ENCODE assay signal across 9 cellular contexts in the genomic region with DNA sequence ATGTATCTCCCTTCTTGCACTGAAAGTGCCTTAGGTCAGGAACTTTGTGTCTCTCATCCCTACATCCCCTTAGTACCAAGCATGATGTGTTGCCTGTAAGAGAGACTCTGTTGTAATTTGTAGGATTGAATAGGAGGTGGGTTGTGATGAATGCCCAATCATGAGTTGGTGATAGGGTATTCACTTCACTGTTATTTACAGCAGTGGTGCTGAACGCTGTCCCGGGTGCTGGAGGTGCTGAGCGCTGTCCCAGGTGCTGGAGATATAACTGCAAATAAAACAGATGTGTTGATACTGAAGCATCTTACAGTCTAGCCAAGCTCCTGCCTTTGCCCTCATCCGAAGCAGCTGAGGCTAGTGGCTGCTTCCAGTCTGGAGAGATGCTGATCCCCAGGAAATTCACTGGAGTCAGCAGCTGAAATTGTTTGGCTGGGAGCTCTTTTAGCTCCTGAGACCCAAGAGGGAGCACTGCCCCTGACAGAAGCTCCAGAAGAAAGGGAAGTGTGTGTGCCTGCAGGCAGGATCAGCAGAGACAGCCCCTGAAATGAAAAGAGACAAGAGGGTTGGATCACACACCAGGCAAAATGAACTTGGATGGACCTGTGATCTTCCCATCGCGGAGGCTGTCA.
A peak's percentile ranks its signal among the peaks of the same experiment; 100 is the strongest.
DNase-seq lines count a peak whose midpoint lies in the region; ATAC-seq and TF ChIP-seq lines count a peak whose summit lies in the region.
"Had no signal": no experiment of that assay in that cellular context is flagged by ENCODE, and none has a peak within 500 bp of the region (broad histone marks: within the 10 kb centered on the region; RNA-seq: fewer than 3 reads in every experiment).

No MANE protein-coding gene starts in this region.

- H3K27ac Mint-ChIP-seq in natural killer cell = no peak overlapping the region

- no peak for TF ChIP-seq CTCF in psoas muscle (IDR thresholded peaks at IDR 0.05)
- no peak for TF ChIP-seq CTCF in natural killer cell (IDR thresholded peaks at IDR 0.05)

- H3K9me3 ChIP-seq in SK-N-MC (ENCODE audit: low read depth, low read length) (no peaks in the 10 kb centered on the region), psoas muscle (no peaks in the 10 kb centered on the region)
- H3K9me3 ChIP-seq: body of pancreas had no signal

- no peak overlapping the region for H3K4me3 Mint-ChIP-seq in natural killer cell

- H3K9me3 Mint-ChIP-seq in natural killer cell = peaks cover 4 to 9% of the 10 kb centered on the region in 2 donors

- ATAC-seq in psoas muscle = no peak
- ATAC-seq in natural killer cell = no peak
- no peak for ATAC-seq in HG02970 (IDR thresholded peaks at IDR 0.05; ENCODE audit: low FRiP score, unreplicated experiment)
- no peak for ATAC-seq in HG03139 (IDR thresholded peaks at IDR 0.05; ENCODE audit: unreplicated experiment)
- ATAC-seq: body of pancreas had no signal

- peak; percentile 18 for DNase-seq in stimulated activated CD4-positive, alpha-beta T cell treated with anti-CD3 and anti-CD28 coated beads, Interleukin-15, amount 100 ng/mL, for 24 hours
- no peak for DNase-seq in stimulated activated CD4-positive, alpha-beta T cell treated with anti-CD3 and anti-CD28 coated beads, Interleukin-12 subunit alpha, Interleukin-12 subunit beta, amount 100 ng/mL, for 4 hours
- DNase-seq in SK-N-MC (ENCODE audit: low read depth, low spot score) (peak; percentile 1), foreskin melanocyte (peak; percentile 15), psoas muscle (no peak), natural killer cell (no peak)

- WGBS in psoas muscle, 3 donors = 34 to 37% (median 36%) methylated on average over 6 of the region's 6 CpGs

- no peaks in the 10 kb centered on the region for H3K36me3 Mint-ChIP-seq in natural killer cell

- no peaks in the 10 kb centered on the region for H3K36me3 ChIP-seq in SK-N-MC (ENCODE audit: insufficient read depth, low read length)
- no peaks in the 10 kb centered on the region for H3K36me3 ChIP-seq in psoas muscle (ENCODE audit: insufficient read depth in 1 of 2, low read depth in 1 of 2)

- no peaks in the 10 kb centered on the region for H3K4me1 ChIP-seq in psoas muscle

- H3K27me3 ChIP-seq in psoas muscle (ENCODE audit: insufficient read depth in 3 of 3, low read length in 2 of 3) = peaks cover 0 to 3% (median 0%) of the 10 kb centered on the region in 3 donors
- H3K27me3 ChIP-seq: body of pancreas had no signal

- H3K4me3 ChIP-seq in SK-N-MC (no peak overlapping the region), psoas muscle (no peak overlapping the region)
- H3K4me3 ChIP-seq: body of pancreas had no signal

- intact Hi-C loops in psoas muscle (cut with DNase I) = no loop called here
- intact Hi-C loops in natural killer cell (cut with micrococcal nuclease) = no loop called here

- H3K27me3 Mint-ChIP-seq in natural killer cell (ENCODE audit: low read depth in 2 of 2) = no peaks in the 10 kb centered on the region

- H3K9ac ChIP-seq in SK-N-MC (ENCODE audit: insufficient read length) = no peak overlapping the region

- no peak overlapping the region for H3K27ac ChIP-seq in SK-N-MC
- no peak overlapping the region for H3K27ac ChIP-seq in psoas muscle
- H3K27ac ChIP-seq: body of pancreas had no signal

- no peaks in the 10 kb centered on the region for H3K4me1 Mint-ChIP-seq in natural killer cell

Comparison
In these comparisons a context has a peak if more than half of its experiments do, and no peak if none do; other contexts are left out.
1. DNase-seq: peak in stimulated activated CD4-positive, alpha-beta T cell treated with anti-CD3 and anti-CD28 coated beads, Interleukin-15, amount 100 ng/mL, for 24 hours (single experiment), SK-N-MC (single experiment) and foreskin melanocyte (single experiment); none in stimulated activated CD4-positive, alpha-beta T cell treated with anti-CD3 and anti-CD28 coated beads, Interleukin-12 subunit alpha, Interleukin-12 subunit beta, amount 100 ng/mL, for 4 hours (single experiment), psoas muscle (0 of 2) and natural killer cell (single experiment).